10 cellular contexts compared by ENCODE assay signal in genomic region chr7:130895006-130895750, GRCh38.
DNase-seq lines count a peak whose midpoint lies in the region; ATAC-seq lines count a peak whose summit lies in the region.
"Had no signal": no experiment of that assay in that cellular context is flagged by ENCODE, and none has a peak within 500 bp of the region (broad histone marks: within the 10 kb centered on the region; RNA-seq: fewer than 3 reads in every experiment).

No MANE protein-coding gene starts in this region.

- H3K4me1 Mint-ChIP-seq in T-helper 1 cell treated with Interleukin-12 subunit alpha and Interleukin-12 subunit beta and Interleukin-4 antibody, amounts not matched to agents 30 μg/mL and 1 μg/mL, for 36 hours (ENCODE audit: low read depth), result peaks cover 64% of the 10 kb centered on the region
- H3K4me1 Mint-ChIP-seq in activated T-cell treated with anti-CD3 and anti-CD28 coated beads, Interleukin-2, amount 50 U/mL, for 72 hours (ENCODE audit: low read depth), result peaks cover 95% of the 10 kb centered on the region
- H3K4me1 Mint-ChIP-seq in stimulated activated naive B cell treated with anti-CD40 and anti-IgM and Interleukin-4, amounts not matched to agents 10 μg/mL and 1 μg/mL and 100 μg/mL, for 72 hours, result peaks cover 52 to 73% of the 10 kb centered on the region in 2 donors

- no peaks in the 10 kb centered on the region for H3K9me3 Mint-ChIP-seq in T-helper 1 cell treated with Interleukin-12 subunit alpha and Interleukin-12 subunit beta and Interleukin-4 antibody, amounts not matched to agents 30 μg/mL and 1 μg/mL, for 36 hours
- H3K9me3 Mint-ChIP-seq in activated T-cell treated with anti-CD3 and anti-CD28 coated beads, Interleukin-2, amount 50 U/mL, for 72 hours, result no peaks in the 10 kb centered on the region
- peaks cover 0 to 1% of the 10 kb centered on the region in 2 donors for H3K9me3 Mint-ChIP-seq in stimulated activated naive B cell treated with anti-CD40 and anti-IgM and Interleukin-4, amounts not matched to agents 10 μg/mL and 1 μg/mL and 100 μg/mL, for 72 hours

- no peak for DNase-seq in T-helper 1 cell
- no peak for DNase-seq in activated T-cell treated with anti-CD3 and anti-CD28 coated beads, Interleukin-2, amount 50 U/mL, for 72 hours
- DNase-seq in left ventricle myocardium superior, result no peak
- no peak for DNase-seq in stimulated activated naive B cell treated with anti-CD40 and anti-IgM and Interleukin-4, amounts not matched to agents 10 μg/mL and 1 μg/mL and 100 μg/mL, for 72 hours
- no peak for DNase-seq in Kasumi-1 (lab: John Stamatoyannopoulos, UW)
- DNase-seq in retina, result no peak
- DNase-seq in RKO (ENCODE audit: low spot score), result no peak
- DNase-seq: stimulated activated naive CD4-positive, alpha-beta T cell treated with Interleukin-2 at 50 U/mL for 16 hours; T-helper 9 cell had no signal

- H3K27me3 Mint-ChIP-seq in T-helper 1 cell treated with Interleukin-12 subunit alpha and Interleukin-12 subunit beta and Interleukin-4 antibody, amounts not matched to agents 30 μg/mL and 1 μg/mL, for 36 hours (ENCODE audit: low read depth), result no peaks in the 10 kb centered on the region
- H3K27me3 Mint-ChIP-seq in activated T-cell treated with anti-CD3 and anti-CD28 coated beads, Interleukin-2, amount 50 U/mL, for 72 hours (ENCODE audit: low read depth), result no peaks in the 10 kb centered on the region
- H3K27me3 Mint-ChIP-seq in stimulated activated naive B cell treated with anti-CD40 and anti-IgM and Interleukin-4, amounts not matched to agents 10 μg/mL and 1 μg/mL and 100 μg/mL, for 72 hours, result no peaks in the 10 kb centered on the region

- H3K4me3 Mint-ChIP-seq in T-helper 1 cell treated with Interleukin-12 subunit alpha and Interleukin-12 subunit beta and Interleukin-4 antibody, amounts not matched to agents 30 μg/mL and 1 μg/mL, for 36 hours, result peak overlapping the region; percentile 24
- H3K4me3 Mint-ChIP-seq in activated T-cell treated with anti-CD3 and anti-CD28 coated beads, Interleukin-2, amount 50 U/mL, for 72 hours, result peak overlapping the region; percentile 74 to 77
- no peak overlapping the region for H3K4me3 Mint-ChIP-seq in stimulated activated naive B cell treated with anti-CD40 and anti-IgM and Interleukin-4, amounts not matched to agents 10 μg/mL and 1 μg/mL and 100 μg/mL, for 72 hours

- peak overlapping the region; percentile 82 for H3K27ac Mint-ChIP-seq in T-helper 1 cell treated with Interleukin-12 subunit alpha and Interleukin-12 subunit beta and Interleukin-4 antibody, amounts not matched to agents 30 μg/mL and 1 μg/mL, for 36 hours
- H3K27ac Mint-ChIP-seq in activated T-cell treated with anti-CD3 and anti-CD28 coated beads, Interleukin-2, amount 50 U/mL, for 72 hours, result peak overlapping the region; percentile 97
- H3K27ac Mint-ChIP-seq in stimulated activated naive B cell treated with anti-CD40 and anti-IgM and Interleukin-4, amounts not matched to agents 10 μg/mL and 1 μg/mL and 100 μg/mL, for 72 hours, result peak overlapping the region; percentile 96

- intact Hi-C loops in left ventricle myocardium superior (cut with micrococcal nuclease), result loop anchor here (10.0 kb wide), 1 partner anchor 140 kb away; no protein-coding TSS in a partner anchor

- peak in 1 of 2 donors; percentile 5 for ATAC-seq in activated T-cell treated with anti-CD3 and anti-CD28 coated beads, Interleukin-2, amount 50 U/mL, for 72 hours (replicated peaks in 1 of 2)
- ATAC-seq in left ventricle myocardium superior, result peak; percentile 9
- ATAC-seq in stimulated activated naive B cell treated with anti-CD40 and anti-IgM and Interleukin-4, amounts not matched to agents 10 μg/mL and 1 μg/mL and 100 μg/mL, for 72 hours (replicated peaks), result no peak

- H3K36me3 Mint-ChIP-seq in T-helper 1 cell treated with Interleukin-12 subunit alpha and Interleukin-12 subunit beta and Interleukin-4 antibody, amounts not matched to agents 30 μg/mL and 1 μg/mL, for 36 hours (ENCODE audit: low read depth), result peaks cover 55% of the 10 kb centered on the region
- peaks cover 24 to 66% of the 10 kb centered on the region in 2 donors for H3K36me3 Mint-ChIP-seq in activated T-cell treated with anti-CD3 and anti-CD28 coated beads, Interleukin-2, amount 50 U/mL, for 72 hours (ENCODE audit: insufficient read depth in 2 of 2)
- peaks cover 63 to 83% of the 10 kb centered on the region in 2 donors for H3K36me3 Mint-ChIP-seq in stimulated activated naive B cell treated with anti-CD40 and anti-IgM and Interleukin-4, amounts not matched to agents 10 μg/mL and 1 μg/mL and 100 μg/mL, for 72 hours

Comparison
In these comparisons a context has a peak if more than half of its experiments do, and no peak if none do; other contexts are left out.
1. H3K4me3 Mint-ChIP-seq: peak in T-helper 1 cell treated with Interleukin-12 subunit alpha and Interleukin-12 subunit beta and Interleukin-4 antibody, amounts not matched to agents 30 μg/mL and 1 μg/mL, for 36 hours (single experiment) and activated T-cell treated with anti-CD3 and anti-CD28 coated beads, Interleukin-2, amount 50 U/mL, for 72 hours (2 of 2); none in stimulated activated naive B cell treated with anti-CD40 and anti-IgM and Interleukin-4, amounts not matched to agents 10 μg/mL and 1 μg/mL and 100 μg/mL, for 72 hours (0 of 2).
2. Peak in every context shown above with its lines, with median percentiles within 50 percentile points of each other: H3K27ac Mint-ChIP-seq.